ENCODE assay signal across 8 cellular contexts in genomic region chr1:148952938-148953616, GRCh38.
DNase-seq lines count a peak whose midpoint lies in the region; FAIRE-seq and TF ChIP-seq lines count a peak whose summit lies in the region.
"Not testable (repeated sequence)": the region's sequence is repeated elsewhere in the genome, so short reads cannot be mapped to it uniquely, and the experiment has no call there.

No MANE protein-coding gene starts in this region.

- not testable (repeated sequence) for FAIRE-seq in bronchial epithelial cell (lab: Jason Lieb, UNC)

- not testable (repeated sequence) for H3K18ac ChIP-seq in H9 (ENCODE audit: insufficient read length, low read depth, low read length)

- H3T11ph ChIP-seq in H9 (ENCODE audit: low read length): not testable (repeated sequence)

- H4K8ac ChIP-seq in H9 (replicated peaks; ENCODE audit: insufficient read length, low read depth, low read length): not testable (repeated sequence)

- H2BK20ac ChIP-seq in H9 (ENCODE audit: low read depth, low read length, poor library complexity, severe bottlenecking): not testable (repeated sequence)

- WGBS in H9 (ENCODE audit: extremely low coverage, insufficient read length, low lambda C conversion rate): no CpG with 5 or more reads among the region's 28 CpGs

- H2BK5ac ChIP-seq in H9 (ENCODE audit: insufficient read length, low read length): not testable (repeated sequence)

- H3K4ac ChIP-seq in H9 (ENCODE audit: low read depth, low read length): not testable (repeated sequence)

- H2AK5ac ChIP-seq in H9 (ENCODE audit: insufficient read length, low read length): not testable (repeated sequence)

- H3K79me1 ChIP-seq in H9 (ENCODE audit: insufficient read depth, low read depth, low read length, poor library complexity, severe bottlenecking): not testable (repeated sequence)

- peak; percentile 36 for DNase-seq in DMS 273 (lab: John Stamatoyannopoulos, UW; ENCODE audit: unreplicated experiment)
- DNase-seq in H9: peak; percentile 26
- peak; percentile 4 for DNase-seq in NCI-H1694 (lab: John Stamatoyannopoulos, UW)
- DNase-seq in activated CD4-positive, CD25-positive, alpha-beta regulatory T cell treated with anti-CD3 and anti-CD28 coated beads, Interleukin-2, amount 50 U/mL, for 72 hours: peak; percentile 33
- DNase-seq in bronchial epithelial cell (ENCODE audit: low read depth): peak; percentile 31
- DNase-seq in right atrium auricular region (ENCODE audit: low spot score): peak; percentile 59
- peak; percentile 31 for DNase-seq in nephron progenitor cell
- DNase-seq in stromal cell of bone marrow (ENCODE audit: low read depth): peak; percentile 3

- H3K9ac ChIP-seq in H9 (ENCODE audit: extremely low read depth, insufficient read length, low read length): not testable (repeated sequence)

- H3K79me2 ChIP-seq in H9 (ENCODE audit: insufficient read depth, low read length): not testable (repeated sequence)

- not testable (repeated sequence) for H2BK15ac ChIP-seq in H9 (ENCODE audit: low read depth, low read length)

- H3K4me1 ChIP-seq in H9 (ENCODE audit: insufficient read depth, low read length); right atrium auricular region: not testable (repeated sequence)

- H3K9me3 ChIP-seq in H9 (ENCODE audit: control insufficient read depth, low read depth, low read length); right atrium auricular region: not testable (repeated sequence)

- H2BK120ac ChIP-seq in H9 (ENCODE audit: low read depth, low read length, poor library complexity, severe bottlenecking): not testable (repeated sequence)

- not testable (repeated sequence) for H3K27ac ChIP-seq in H9 (ENCODE audit: insufficient read length, low read depth, low read length)
- H3K27ac ChIP-seq in right atrium auricular region: peak overlapping the region; percentile 66 to 69

- not testable (repeated sequence) for H3K23me2 ChIP-seq in H9 (ENCODE audit: insufficient read length, low read depth, low read length, poor library complexity, severe bottlenecking)

- H2BK12ac ChIP-seq in H9 (ENCODE audit: insufficient read length, low read depth, low read length): not testable (repeated sequence)

- H3K23ac ChIP-seq in H9 (ENCODE audit: insufficient read length, low read depth, low read length): not testable (repeated sequence)

- H3K9me3 Mint-ChIP-seq in H9, nephron progenitor cell: not testable (repeated sequence)

- H3K36me3 ChIP-seq in bronchial epithelial cell (ENCODE audit: control insufficient read depth, insufficient read depth, low read length); right atrium auricular region: not testable (repeated sequence)

- not testable (repeated sequence) for H3K27me3 Mint-ChIP-seq in H9 (ENCODE audit: low read depth); nephron progenitor cell (ENCODE audit: low read depth, poor library complexity)

- H3K4me3 Mint-ChIP-seq in H9: peak overlapping the region; percentile 71 to 87
- peak overlapping the region; percentile 85 for H3K4me3 Mint-ChIP-seq in nephron progenitor cell

- H3K4me2 ChIP-seq in H9 (ENCODE audit: insufficient read depth, insufficient read length, low read length): peak overlapping the region; percentile 67

- H3K14ac ChIP-seq in H9 (ENCODE audit: insufficient read depth, low read length): not testable (repeated sequence)

- not testable (repeated sequence) for H4K5ac ChIP-seq in H9 (ENCODE audit: insufficient read length, low read depth, low read length)

- H3K27me3 ChIP-seq in H9 (ENCODE audit: insufficient read depth, low read length); bronchial epithelial cell (ENCODE audit: control insufficient read depth, insufficient read depth, low read length); right atrium auricular region: not testable (repeated sequence)

- not testable (repeated sequence) for H3K56ac ChIP-seq in H9 (ENCODE audit: insufficient read length, low read depth, low read length)

- not testable (repeated sequence) for H3K27ac Mint-ChIP-seq in H9, nephron progenitor cell

- H2AFZ ChIP-seq in H9 (ENCODE audit: low read length): not testable (repeated sequence)

- not testable (repeated sequence) for H3K36me3 Mint-ChIP-seq in H9 (ENCODE audit: insufficient read depth in 1 of 3, low read depth in 3 of 3); nephron progenitor cell (ENCODE audit: low read depth)

- not testable (repeated sequence) for H4K91ac ChIP-seq in H9 (ENCODE audit: insufficient read length, low read depth, low read length)

- H4K20me1 ChIP-seq in H9 (ENCODE audit: control insufficient read depth, insufficient read depth, insufficient read length): not testable (repeated sequence)

- peak overlapping the region; percentile 44 for H3K4me3 ChIP-seq in bronchial epithelial cell (ENCODE audit: low read depth, low read length)
- peak overlapping the region; percentile 38 to 54 for H3K4me3 ChIP-seq in right atrium auricular region

- not testable (repeated sequence) for TF ChIP-seq CTCF in H9 (conservative IDR thresholded peaks at IDR 0.05); bronchial epithelial cell (IDR thresholded peaks at IDR 0.05; ENCODE audit: insufficient read depth, low read length, severe bottlenecking); right atrium auricular region (IDR thresholded peaks at IDR 0.05); nephron progenitor cell (IDR thresholded peaks at IDR 0.05)

- H3K4me1 Mint-ChIP-seq in H9 (peaks cover 7 to 10% of the 10 kb centered on the region in 2 experiments), nephron progenitor cell (peaks cover 11% of the 10 kb centered on the region)

Comparison
In these comparisons a context has a peak if more than half of its experiments do, and no peak if none do; other contexts are left out.
1. DNase-seq: peak in every context shown above with its lines; median percentile 59 in right atrium auricular region; 36 in DMS 273; 33 in activated CD4-positive, CD25-positive, alpha-beta regulatory T cell treated with anti-CD3 and anti-CD28 coated beads, Interleukin-2, amount 50 U/mL, for 72 hours; 31 in bronchial epithelial cell; 31 in nephron progenitor cell; 26 in H9; 4 in NCI-H1694; 3 in stromal cell of bone marrow.